8 cellular contexts compared by ENCODE assay signal in genomic region chr1:222589462-222590302, GRCh38. TPM values are rescaled to one million over a fixed set of nuclear protein-coding genes. Genes with fewer than 3 reads are reported as not detected.
DNase-seq lines count a peak whose midpoint lies in the region; ATAC-seq, FAIRE-seq and TF ChIP-seq lines count a peak whose summit lies in the region.

Gene TAF1A, minus strand, starts transcription at chr1:222589933.

- DNase-seq in H9 (peak; percentile 90), M059J (ENCODE audit: low read depth) (peak; percentile 90), SJCRH30 (peak; percentile 90), activated gamma-delta T cell treated with Interleukin-2 at 50 U/mL for 16 hours (peak; percentile 82), foreskin keratinocyte (peak; percentile 65 to 80), neural progenitor cell (ENCODE audit: low spot score) (peak; percentile 91), stromal cell of bone marrow (ENCODE audit: low read depth) (peak; percentile 80)

- H3K4ac ChIP-seq in H9 (ENCODE audit: low read depth, low read length) = no peak within 1 kb of the TSS

- H3K9me3 ChIP-seq in H9 (ENCODE audit: control insufficient read depth, low read depth, low read length) = no peaks in the 10 kb centered on the region
- peaks cover 2% of the 10 kb centered on the region; the same call in 1 of the 2 replicates for H3K9me3 ChIP-seq in SJCRH30 (replicated peaks)
- H3K9me3 ChIP-seq in neural progenitor cell (ENCODE audit: low read depth) = no peaks in the 10 kb centered on the region

- H3F3A ChIP-seq in neural progenitor cell (ENCODE audit: low read depth) = peaks cover 5% of the 10 kb centered on the region

- H3K23me2 ChIP-seq in H9 (ENCODE audit: insufficient read length, low read depth, low read length, poor library complexity, severe bottlenecking) = peaks cover 7% of the 10 kb centered on the region

- peaks cover 3% of the 10 kb centered on the region; the same call in 1 of the 2 replicates for H3K79me2 ChIP-seq in H9 (ENCODE audit: insufficient read depth, low read length)
- H3K79me2 ChIP-seq in neural progenitor cell (ENCODE audit: low read depth) = peaks cover 49% of the 10 kb centered on the region

- H3K27me3 Mint-ChIP-seq in H9 (ENCODE audit: low read depth) (peaks cover 7% of the 10 kb centered on the region), neural progenitor cell (ENCODE audit: insufficient read depth, low read depth) (no peaks in the 10 kb centered on the region)

- TF ChIP-seq CTCF in H9 (conservative IDR thresholded peaks at IDR 0.05) (no peak), foreskin keratinocyte (conservative IDR thresholded peaks at IDR 0.05) (no peak), neural progenitor cell (IDR thresholded peaks at IDR 0.05) (no peak)

- WGBS in H9 (ENCODE audit: extremely low coverage, insufficient read length, low lambda C conversion rate) = no CpG with 5 or more reads among the region's 41 CpGs

- peak within 1 kb of the TSS; percentile 30 for H2BK5ac ChIP-seq in H9 (ENCODE audit: insufficient read length, low read length)

- no peak within 1 kb of the TSS for H3T11ph ChIP-seq in H9 (ENCODE audit: low read length)

- no peak within 1 kb of the TSS for H3K56ac ChIP-seq in H9 (ENCODE audit: insufficient read length, low read depth, low read length)

- H4K20me1 ChIP-seq in H9 (ENCODE audit: control insufficient read depth, insufficient read depth, insufficient read length) = no peaks in the 10 kb centered on the region
- H4K20me1 ChIP-seq in neural progenitor cell (ENCODE audit: low read depth) = no peaks in the 10 kb centered on the region

- peak; percentile 97 for ATAC-seq in foreskin keratinocyte

- peak within 1 kb of the TSS; percentile 45; the same call in 1 of the 2 replicates for H3K14ac ChIP-seq in H9 (ENCODE audit: insufficient read depth, low read length)

- peak; percentile 95 for FAIRE-seq in G401.6 (lab: Jason Lieb, UNC)

- H4K8ac ChIP-seq in H9 (replicated peaks; ENCODE audit: insufficient read length, low read depth, low read length) = no peak within 1 kb of the TSS

- H3K27ac Mint-ChIP-seq in H9 (peak within 1 kb of the TSS; percentile 91 to 98 (median 92); a peak in 6 of 7 replicates), neural progenitor cell (peak within 1 kb of the TSS; percentile 85)

- H3K9me3 Mint-ChIP-seq in H9 = no peaks in the 10 kb centered on the region
- no peaks in the 10 kb centered on the region for H3K9me3 Mint-ChIP-seq in neural progenitor cell

- H3K27ac ChIP-seq in H9 (ENCODE audit: insufficient read length, low read depth, low read length) (peak within 1 kb of the TSS; percentile 45), SJCRH30 (peak within 1 kb of the TSS; percentile 67), foreskin keratinocyte (peak within 1 kb of the TSS; percentile 31), neural progenitor cell (peak within 1 kb of the TSS; percentile 58)

- no peak within 1 kb of the TSS for H2AK5ac ChIP-seq in H9 (ENCODE audit: insufficient read length, low read length)

- peaks cover 2% of the 10 kb centered on the region for H3K79me1 ChIP-seq in H9 (ENCODE audit: insufficient read depth, low read depth, low read length, poor library complexity, severe bottlenecking)

- no peaks in the 10 kb centered on the region for H3K27me3 ChIP-seq in H9 (ENCODE audit: insufficient read depth, low read length)
- H3K27me3 ChIP-seq in SJCRH30 = no peaks in the 10 kb centered on the region
- H3K27me3 ChIP-seq in foreskin keratinocyte = no peaks in the 10 kb centered on the region
- H3K27me3 ChIP-seq in neural progenitor cell = peaks cover 4% of the 10 kb centered on the region

- peak within 1 kb of the TSS; percentile 88 to 93 for H3K4me3 Mint-ChIP-seq in H9
- peak within 1 kb of the TSS; percentile 92 for H3K4me3 Mint-ChIP-seq in neural progenitor cell

- no peak within 1 kb of the TSS for H4K5ac ChIP-seq in H9 (ENCODE audit: insufficient read length, low read depth, low read length)

- no peak within 1 kb of the TSS for H4K91ac ChIP-seq in H9 (ENCODE audit: insufficient read length, low read depth, low read length)

- H3K36me3 ChIP-seq in SJCRH30 (peaks cover 30% of the 10 kb centered on the region), neural progenitor cell (peaks cover 13% of the 10 kb centered on the region)

- peaks cover 12 to 15% of the 10 kb centered on the region in 2 experiments for H3K4me1 Mint-ChIP-seq in H9
- peaks cover 28% of the 10 kb centered on the region for H3K4me1 Mint-ChIP-seq in neural progenitor cell

- H2BK15ac ChIP-seq in H9 (ENCODE audit: low read depth, low read length) = no peak within 1 kb of the TSS

- H3K4me3 ChIP-seq in SJCRH30 = peak within 1 kb of the TSS; percentile 73
- H3K4me3 ChIP-seq in neural progenitor cell = peak within 1 kb of the TSS; percentile 83

- H3K9ac ChIP-seq in H9 (ENCODE audit: extremely low read depth, insufficient read length, low read length) (peak within 1 kb of the TSS; percentile 76), neural progenitor cell (peak within 1 kb of the TSS; percentile 73)

- peak within 1 kb of the TSS; percentile 85 for H2AFZ ChIP-seq in H9 (ENCODE audit: low read length)
- H2AFZ ChIP-seq in neural progenitor cell (replicated peaks) = peak within 1 kb of the TSS; percentile 97

- H2BK120ac ChIP-seq in H9 (ENCODE audit: low read depth, low read length, poor library complexity, severe bottlenecking) = no peak within 1 kb of the TSS

- no peaks in the 10 kb centered on the region for H3K4me1 ChIP-seq in H9 (ENCODE audit: insufficient read depth, low read length)
- H3K4me1 ChIP-seq in SJCRH30 = peaks cover 16% of the 10 kb centered on the region
- H3K4me1 ChIP-seq in foreskin keratinocyte = peaks cover 12% of the 10 kb centered on the region
- peaks cover 10% of the 10 kb centered on the region for H3K4me1 ChIP-seq in neural progenitor cell

- H2BK12ac ChIP-seq in H9 (ENCODE audit: insufficient read length, low read depth, low read length) = no peak within 1 kb of the TSS

- H3K18ac ChIP-seq in H9 (ENCODE audit: insufficient read length, low read depth, low read length) = peak within 1 kb of the TSS; percentile 33

- H2BK20ac ChIP-seq in H9 (ENCODE audit: low read depth, low read length, poor library complexity, severe bottlenecking) = no peak within 1 kb of the TSS

- peaks cover 3 to 25% (median 24%) of the 10 kb centered on the region in 3 experiments; a peak in 5 of 7 replicates for H3K36me3 Mint-ChIP-seq in H9 (ENCODE audit: insufficient read depth in 1 of 3, low read depth in 3 of 3)
- H3K36me3 Mint-ChIP-seq in neural progenitor cell = peaks cover 7% of the 10 kb centered on the region

- H3K4me2 ChIP-seq in H9 (ENCODE audit: insufficient read depth, insufficient read length, low read length) (peak within 1 kb of the TSS; percentile 80), neural progenitor cell (peak within 1 kb of the TSS; percentile 95)

- no peak within 1 kb of the TSS for H3K23ac ChIP-seq in H9 (ENCODE audit: insufficient read length, low read depth, low read length)

RNA-seq across cellular contexts. Expression of gene TAF1A, which starts in this region (rescaled TPM):
- total RNA-seq in H9 (2021) (14.8 and 15.5 TPM in 2 replicates), foreskin keratinocyte (11.4 and 13.3 TPM in 2 replicates), neural progenitor cell (ENCODE audit: low replicate concordance) (25.1 and 32.8 TPM in 2 replicates)
- 9.3 and 16.7 TPM in 2 replicates for total RNA-seq in M059J (2014; rRNA removed; shearing (Covaris generic))
- 36.7 and 40.2 TPM in 2 replicates for total RNA-seq in SJCRH30 (2014; rRNA removed; shearing (Covaris generic))
- 3.2 and 5.3 TPM in 2 replicates for polyA plus RNA-seq in foreskin keratinocyte

Comparison
In these comparisons a context has a peak if more than half of its experiments do, and no peak if none do; other contexts are left out.
1. Peak in every context shown above with its lines: DNase-seq, ATAC-seq, H3K4me3 ChIP-seq and H3K27ac ChIP-seq.